13 cellular contexts compared by ENCODE assay signal in genomic region chr22:48659393-48659792, GRCh38.
DNase-seq lines count a peak whose midpoint lies in the region; ATAC-seq and TF ChIP-seq lines count a peak whose summit lies in the region.
"Had no signal": no experiment of that assay in that cellular context is flagged by ENCODE, and none has a peak within 500 bp of the region (broad histone marks: within the 10 kb centered on the region; RNA-seq: fewer than 3 reads in every experiment).

No MANE protein-coding gene starts in this region.

- peaks cover 2% of the 10 kb centered on the region for H3K9me3 Mint-ChIP-seq in CD4-positive, alpha-beta T cell

- no peak overlapping the region for H3K4me3 Mint-ChIP-seq in CD4-positive, alpha-beta T cell
- H3K4me3 Mint-ChIP-seq: CD14-positive monocyte; CD8-positive, alpha-beta memory T cell had no signal

- H3K27me3 ChIP-seq in H7 (ENCODE audit: control insufficient read depth, insufficient read depth, low read length): no peaks in the 10 kb centered on the region
- no peaks in the 10 kb centered on the region for H3K27me3 ChIP-seq in right cardiac atrium (ENCODE audit: control insufficient read depth, insufficient read depth)
- H3K27me3 ChIP-seq in CD4-positive, alpha-beta T cell (ENCODE audit: control insufficient read depth, insufficient read depth, low read length): no peaks in the 10 kb centered on the region

- DNase-seq in H7: peak; percentile 68
- peak; percentile 33 for DNase-seq in NCI-H510A (lab: John Stamatoyannopoulos, UW)
- peak in 2 of 3 donors; percentile 14 to 17 for DNase-seq in right cardiac atrium
- DNase-seq in substantia nigra (lab: John Stamatoyannopoulos, UW): peak in 1 of 49 donors; percentile 14
- DNase-seq in CD4-positive, alpha-beta T cell: no peak
- DNase-seq in activated naive CD4-positive, alpha-beta T cell treated with Interleukin-2 at 50 U/mL for 16 hours: no peak
- DNase-seq: Caco-2; CD8-positive, alpha-beta memory T cell; GF-D8 had no signal

- H3K4me1 Mint-ChIP-seq in CD4-positive, alpha-beta T cell (ENCODE audit: low read depth): no peaks in the 10 kb centered on the region
- H3K4me1 Mint-ChIP-seq: CD14-positive monocyte; CD8-positive, alpha-beta memory T cell had no signal

- H3K27ac ChIP-seq in right cardiac atrium (ENCODE audit: low read length): no peak overlapping the region
- H3K27ac ChIP-seq in substantia nigra (ENCODE audit: low read depth, low read length, poor library complexity, severe bottlenecking): peak overlapping the region; percentile 35
- H3K27ac ChIP-seq in CD4-positive, alpha-beta T cell (ENCODE audit: low read depth, low read length): no peak overlapping the region
- H3K27ac ChIP-seq: A549 had no signal

- TF ChIP-seq CTCF in CD4-positive, alpha-beta T cell (IDR thresholded peaks at IDR 0.05): no peak

- H3K4me3 ChIP-seq in H7 (ENCODE audit: insufficient read depth, low read depth, low read length) (no peak overlapping the region), right cardiac atrium (ENCODE audit: low read length) (no peak overlapping the region)
- H3K4me3 ChIP-seq: A549 had no signal

- H3K27ac Mint-ChIP-seq in CD4-positive, alpha-beta T cell: no peak overlapping the region
- H3K27ac Mint-ChIP-seq: CD14-positive monocyte had no signal

- CTCF ChIA-PET in CD4-positive, alpha-beta T cell (lab: Charles Lee): no interaction called here

- H3K27me3 Mint-ChIP-seq in CD4-positive, alpha-beta T cell: no peaks in the 10 kb centered on the region

- H3K36me3 Mint-ChIP-seq in CD4-positive, alpha-beta T cell (ENCODE audit: low read depth): no peaks in the 10 kb centered on the region
- H3K36me3 Mint-ChIP-seq: CD14-positive monocyte; CD8-positive, alpha-beta memory T cell had no signal

- intact Hi-C loops in right cardiac atrium (cut with DNase I): no loop called here
- intact Hi-C loops in CD4-positive, alpha-beta T cell (cut with DNase I, micrococcal nuclease): no loop called here

- WGBS in right cardiac atrium: 35% methylated on average over 6 of the region's 6 CpGs

- no peaks in the 10 kb centered on the region for H3K9me3 ChIP-seq in right cardiac atrium (ENCODE audit: control insufficient read depth, low read length)
- H3K9me3 ChIP-seq in CD4-positive, alpha-beta T cell (ENCODE audit: control insufficient read depth, low read length): peaks cover 11% of the 10 kb centered on the region

- ATAC-seq in right cardiac atrium: no peak
- no peak for ATAC-seq in HG03442 (IDR thresholded peaks at IDR 0.05; ENCODE audit: unreplicated experiment)
- ATAC-seq in CD4-positive, alpha-beta T cell (ENCODE audit: poor library complexity): no peak
- ATAC-seq: A549, HCT116 had no signal

- POLR2A ChIA-PET in CD4-positive, alpha-beta T cell (lab: Charles Lee): no interaction called here

- no peaks in the 10 kb centered on the region for H3K36me3 ChIP-seq in H7 (replicated peaks; ENCODE audit: control insufficient read depth, insufficient read depth, low read length)

- H3K4me1 ChIP-seq in right cardiac atrium (ENCODE audit: control insufficient read depth, insufficient read depth, low read length): no peaks in the 10 kb centered on the region
- H3K4me1 ChIP-seq: A549, Caco-2 had no signal

Comparison
In these comparisons a context has a peak if more than half of its experiments do, and no peak if none do; other contexts are left out.
1. DNase-seq: peak in H7 (single experiment), NCI-H510A (single experiment) and right cardiac atrium (2 of 3); none in CD4-positive, alpha-beta T cell (0 of 10) and activated naive CD4-positive, alpha-beta T cell treated with Interleukin-2 at 50 U/mL for 16 hours (single experiment).